Comparison of ENCODE assay signal across 13 cellular contexts in genomic region chr13:100209857-100210580, GRCh38.
DNase-seq lines count a peak whose midpoint lies in the region; ATAC-seq and TF ChIP-seq lines count a peak whose summit lies in the region.
"Had no signal": no experiment of that assay in that cellular context is flagged by ENCODE, and none has a peak within 500 bp of the region (broad histone marks: within the 10 kb centered on the region; RNA-seq: fewer than 3 reads in every experiment).

No MANE protein-coding gene starts in this region.

- TF ChIP-seq CTCF in RWPE1 (conservative IDR thresholded peaks at IDR 0.05; ENCODE audit: low read depth), result no peak
- no peak for TF ChIP-seq CTCF in epithelial cell of proximal tubule (conservative IDR thresholded peaks at IDR 0.05; ENCODE audit: low read depth, low read length)

- no peaks in the 10 kb centered on the region for H3K27me3 Mint-ChIP-seq in activated T-cell treated with anti-CD3 and anti-CD28 coated beads, Interleukin-2, amount 50 U/mL, for 24 hours

- peak overlapping the region; percentile 54 for H3K27ac ChIP-seq in RWPE1
- H3K27ac ChIP-seq: gastrocnemius medialis, left ventricle myocardium inferior, parathyroid adenoma had no signal

- POLR2A ChIA-PET in RWPE1 (lab: Yijun Ruan, JAX; ENCODE audit: low non-redundant PET), result interaction anchor here (0.7 kb wide), 1 partner anchor 315 kb away, joined by 3 read pairs; no protein-coding TSS in a partner anchor

- no peak for DNase-seq in activated T-cell treated with anti-CD3 and anti-CD28 coated beads, Interleukin-2, amount 50 U/mL, for 24 hours
- DNase-seq in activated T-cell treated with anti-CD3 and anti-CD28 coated beads for 4 hours (no peak), RWPE1 (ENCODE audit: low spot score) (peak; percentile 41), epithelial cell of proximal tubule (ENCODE audit: low read depth) (peak; percentile 6), retina (no peak)
- DNase-seq: gastrocnemius medialis; left ventricle myocardium inferior; NCI-H1930; NK-92 treated with Interleukin-12 subunit alpha and Interleukin-12 subunit beta, amount 100 ng/mL, for 24 hours had no signal

- no peak overlapping the region for H3K9ac ChIP-seq in skeletal muscle satellite cell (ENCODE audit: low read depth, low read length)
- H3K9ac ChIP-seq: parathyroid adenoma had no signal

- H3K4me3 ChIP-seq in epithelial cell of proximal tubule (ENCODE audit: low read depth, low read length), result no peak overlapping the region
- H3K4me3 ChIP-seq in skeletal muscle satellite cell (ENCODE audit: low read length), result no peak overlapping the region
- H3K4me3 ChIP-seq: gastrocnemius medialis, left ventricle myocardium inferior had no signal

- peak overlapping the region; percentile 20 for H3K4me2 ChIP-seq in skeletal muscle satellite cell (ENCODE audit: low read length)

- peaks cover 24% of the 10 kb centered on the region for H3K4me1 Mint-ChIP-seq in activated T-cell treated with anti-CD3 and anti-CD28 coated beads, Interleukin-2, amount 50 U/mL, for 24 hours (ENCODE audit: low read depth)

- peaks cover 9% of the 10 kb centered on the region for H3K36me3 Mint-ChIP-seq in activated T-cell treated with anti-CD3 and anti-CD28 coated beads, Interleukin-2, amount 50 U/mL, for 24 hours (ENCODE audit: low read depth)

- no peak overlapping the region for H3K4me3 Mint-ChIP-seq in activated T-cell treated with anti-CD3 and anti-CD28 coated beads, Interleukin-2, amount 50 U/mL, for 24 hours

- H3K27me3 ChIP-seq in skeletal muscle satellite cell (ENCODE audit: control insufficient read depth, insufficient read depth, low read length), result no peaks in the 10 kb centered on the region
- H3K27me3 ChIP-seq: gastrocnemius medialis had no signal

- no peaks in the 10 kb centered on the region for H3K36me3 ChIP-seq in skeletal muscle satellite cell (ENCODE audit: insufficient read depth, low read length)

- ATAC-seq in HG02763 (IDR thresholded peaks at IDR 0.05; ENCODE audit: unreplicated experiment) (no peak), HG02678 (IDR thresholded peaks at IDR 0.05; ENCODE audit: unreplicated experiment) (no peak)
- ATAC-seq: gastrocnemius medialis had no signal

- peak overlapping the region; percentile 20 for H3K27ac Mint-ChIP-seq in activated T-cell treated with anti-CD3 and anti-CD28 coated beads, Interleukin-2, amount 50 U/mL, for 24 hours

- H3K9me3 ChIP-seq in skeletal muscle satellite cell (replicated peaks; ENCODE audit: low read length), result no peaks in the 10 kb centered on the region
- H3K9me3 ChIP-seq: gastrocnemius medialis had no signal

- CTCF ChIA-PET in RWPE1 (lab: Yijun Ruan, JAX), result interaction anchor here (1.1 kb wide), 1 partner anchor 554 kb away, joined by 3 read pairs; no protein-coding TSS in a partner anchor

- H3K4me1 ChIP-seq in skeletal muscle satellite cell (ENCODE audit: control insufficient read depth, insufficient read depth, low read length), result peaks cover 32% of the 10 kb centered on the region
- H3K4me1 ChIP-seq: gastrocnemius medialis, left ventricle myocardium inferior, parathyroid adenoma had no signal

- peaks cover 3% of the 10 kb centered on the region for H3K9me3 Mint-ChIP-seq in activated T-cell treated with anti-CD3 and anti-CD28 coated beads, Interleukin-2, amount 50 U/mL, for 24 hours

Comparison
In these comparisons a context has a peak if more than half of its experiments do, and no peak if none do; other contexts are left out.
1. DNase-seq: peak in RWPE1 (single experiment) and epithelial cell of proximal tubule (single experiment); none in activated T-cell treated with anti-CD3 and anti-CD28 coated beads, Interleukin-2, amount 50 U/mL, for 24 hours (single experiment), activated T-cell treated with anti-CD3 and anti-CD28 coated beads for 4 hours (single experiment) and retina (single experiment).